2 cellular contexts compared by ENCODE assay signal in genomic region chr15:36903922-36904479, GRCh38.
TF ChIP-seq lines count a peak whose summit lies in the region.

No MANE protein-coding gene starts in this region.

TF ChIP-seq in HCT116, 20 proteins besides CTCF, POLR2A, EP300 and RAD21 (continued from another document):
- TF ChIP-seq ELF1 (IDR thresholded peaks at IDR 0.05; ENCODE audit: borderline replicate concordance, low read depth) (no peak), POLR2AphosphoS5 (IDR thresholded peaks at IDR 0.05; ENCODE audit: low read depth, low read length) (no peak), ZNF274 (IDR thresholded peaks at IDR 0.05; ENCODE audit: low read depth, low read length) (no peak), FOSL1 (IDR thresholded peaks at IDR 0.05; ENCODE audit: low read depth) (no peak), ZFX (IDR thresholded peaks at IDR 0.05) (no peak), YY1 (IDR thresholded peaks at IDR 0.05; ENCODE audit: extremely low read depth, insufficient replicate concordance, low read depth, low read length) (no peak), MAX (IDR thresholded peaks at IDR 0.05) (no peak)

TF ChIP-seq in neural cell, 6 proteins besides CTCF, POLR2A, EP300 and RAD21 (continued from another document):
- TF ChIP-seq REST (IDR thresholded peaks at IDR 0.05; ENCODE audit: borderline replicate concordance) (no peak), TAF1 (IDR thresholded peaks at IDR 0.05; ENCODE audit: low read depth) (no peak), MXI1 (conservative IDR thresholded peaks at IDR 0.05; ENCODE audit: poor library complexity, severe bottlenecking) (no peak)
TF ChIP-seq in neural cell: peak in this region for 0.
